In the genomic region with DNA sequence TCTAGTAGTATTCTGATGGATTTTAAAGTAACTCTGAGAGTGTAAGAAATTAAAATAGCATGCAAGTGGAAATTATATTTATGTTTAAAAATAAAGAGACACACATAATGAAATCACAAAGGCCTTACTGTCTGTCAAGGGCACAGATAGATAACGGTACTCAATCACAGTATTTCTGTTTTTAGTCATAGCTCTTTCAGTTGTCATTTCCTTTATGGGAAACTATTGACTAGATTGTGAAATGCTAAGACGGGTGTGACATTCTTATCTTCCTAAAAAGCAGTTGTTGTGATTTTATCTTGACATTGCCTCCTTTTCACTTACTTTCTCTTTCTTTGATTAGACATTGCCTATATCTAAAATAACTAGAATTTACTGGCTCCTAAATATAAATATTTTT, we compare ENCODE assay signal across 18 cellular contexts.
DNase-seq lines count a peak whose midpoint lies in the region; ATAC-seq, FAIRE-seq and TF ChIP-seq lines count a peak whose summit lies in the region.
"Had no signal": no experiment of that assay in that cellular context is flagged by ENCODE, and none has a peak within 500 bp of the region (broad histone marks: within the 10 kb centered on the region; RNA-seq: fewer than 3 reads in every experiment).

No MANE protein-coding gene starts in this region.

- TF ChIP-seq EP300 in GM12878 (IDR thresholded peaks at IDR 0.05; ENCODE audit: borderline replicate concordance in 1 of 2, control insufficient read depth in 1 of 2, low read depth in 2 of 2, low read length in 2 of 2) (no peak), gastroesophageal sphincter (IDR thresholded peaks at IDR 0.05) (no peak)

- H3K36me3 ChIP-seq in GM12878 (ENCODE audit: control insufficient read depth in 2 of 2, insufficient read depth in 2 of 2, low read length in 1 of 2) (no peaks in the 10 kb centered on the region), gastroesophageal sphincter (no peaks in the 10 kb centered on the region)
- H3K36me3 ChIP-seq: BE2C, Peyer's patch, upper lobe of left lung had no signal

- 2% methylated on average over 2 of the region's 2 CpGs for WGBS in GM12878 (ENCODE audit: insufficient coverage, insufficient replicate concordance, low lambda C conversion rate, missing lambda C conversion rate)
- 62 to 77% methylated on average over 2 of the region's 2 CpGs for WGBS in gastroesophageal sphincter (ENCODE audit: low coverage in 1 of 2), 2 donors

- H3K4me2 ChIP-seq in GM12878 (ENCODE audit: control insufficient read depth, insufficient read depth): no peak overlapping the region
- H3K4me2 ChIP-seq: KMS-11 had no signal

- no TSS peak for BruUV-seq in GM12878 (replicated peaks; lab: Mats Ljungman, UMichigan)

- intact Hi-C loops in GM12878 (cut with micrococcal nuclease; ENCODE audit: unreplicated experiment): no loop called here

- TF ChIP-seq POLR2A in GM12878 (IDR thresholded peaks at IDR 0.05; ENCODE audit: low read depth, low read length): no peak
- TF ChIP-seq POLR2A in gastroesophageal sphincter (IDR thresholded peaks at IDR 0.05): no peak

- TF ChIP-seq CTCF in GM12878 (IDR thresholded peaks at IDR 0.05 in 2 of 3, conservative IDR thresholded peaks at IDR 0.05 in 1 of 3; ENCODE audit: control insufficient read depth in 2 of 3, extremely low read depth in 1 of 3, insufficient read depth in 1 of 3, low read depth in 3 of 3, low read length in 3 of 3) (no peak), gastroesophageal sphincter (IDR thresholded peaks at IDR 0.05) (no peak)

- H3K79me2 ChIP-seq in GM12878 (ENCODE audit: control insufficient read depth, insufficient read depth, low read length): no peaks in the 10 kb centered on the region

- SMC1A ChIA-PET in GM12878 (lab: Charles Lee; ENCODE audit: uncharacterized antibody, unreplicated experiment): no interaction called here

- no peak for TF ChIP-seq RAD21 in GM12878 (IDR thresholded peaks at IDR 0.05; ENCODE audit: insufficient read depth, low read depth, low read length)

- H3K27ac ChIP-seq in GM12878 (ENCODE audit: control insufficient read depth, insufficient read depth) (no peak overlapping the region), gastroesophageal sphincter (no peak overlapping the region)
- H3K27ac ChIP-seq: KMS-11, Peyer's patch, upper lobe of left lung had no signal

- H3K4me1 ChIP-seq in GM12878 (ENCODE audit: control insufficient read depth, insufficient read depth, low read length) (no peaks in the 10 kb centered on the region), gastroesophageal sphincter (no peaks in the 10 kb centered on the region)
- H3K4me1 ChIP-seq: BE2C, Peyer's patch, upper lobe of left lung had no signal

- RAD21 ChIA-PET in GM12878 (lab: Charles Lee; ENCODE audit: unreplicated experiment): no interaction called here

- H2AFZ ChIP-seq in GM12878 (ENCODE audit: control insufficient read depth, low read depth, low read length): no peak overlapping the region

- DNase-seq in GM12878 (ENCODE audit: low read depth, low spot score) (no peak), NCI-H1694 treated with DMSO at 0.1 percent for 48 hours (lab: John Stamatoyannopoulos, UW) (no peak), midbrain (lab: John Stamatoyannopoulos, UW) (no peak)
- DNase-seq in stimulated activated CD4-positive, alpha-beta T cell treated with anti-CD3 and anti-CD28 coated beads, Interleukin-1b, Interleukin-23, amount 100 ng/mL, for 48 hours: no peak
- DNase-seq: activated B cell treated with CpG ODN at 0.5 μM for 24 hours, activated gamma-delta T cell treated with Interleukin-2 at 50 U/mL for 16 hours, BE2C, dermis blood vessel endothelial cell, DND-41, natural killer cell, NCI-H1436 treated with DMSO at 0.1 percent for 48 hours, Peyer's patch, upper lobe of left lung had no signal

- H3K4me3 ChIP-seq in GM12878: no peak overlapping the region
- no peak overlapping the region for H3K4me3 ChIP-seq in gastroesophageal sphincter
- H3K4me3 ChIP-seq: Peyer's patch, upper lobe of left lung had no signal

- H3K9ac ChIP-seq in GM12878 (ENCODE audit: control insufficient read depth, insufficient read depth, low read length): no peak overlapping the region
- H3K9ac ChIP-seq: KMS-11 had no signal

- no peaks in the 10 kb centered on the region for H3K27me3 ChIP-seq in GM12878 (replicated peaks in 1 of 2; ENCODE audit: control insufficient read depth in 2 of 2, insufficient read depth in 2 of 2, low read length in 1 of 2)
- H3K27me3 ChIP-seq in gastroesophageal sphincter: no peaks in the 10 kb centered on the region
- H3K27me3 ChIP-seq: BE2C, Peyer's patch, upper lobe of left lung had no signal

- POLR2A ChIA-PET in GM12878 (lab: Charles Lee): no interaction called here

- H3K9me3 ChIP-seq in GM12878 (replicated peaks; ENCODE audit: control insufficient read depth, insufficient read depth, low read length) (no peaks in the 10 kb centered on the region), gastroesophageal sphincter (no peaks in the 10 kb centered on the region)
- H3K9me3 ChIP-seq: BE2C, Peyer's patch, upper lobe of left lung had no signal

- no peak for FAIRE-seq in GM12878 (lab: Jason Lieb, UNC)

- CTCF ChIA-PET in GM12878 (lab: Yijun Ruan, JAX): no interaction called here

- ATAC-seq in GM18511 (IDR thresholded peaks at IDR 0.05; ENCODE audit: unreplicated experiment) (peak; percentile 69), GM21528 (IDR thresholded peaks at IDR 0.05; ENCODE audit: low FRiP score, unreplicated experiment) (peak; percentile 70), HG03039 (IDR thresholded peaks at IDR 0.05; ENCODE audit: unreplicated experiment) (peak; percentile 87), GM12878 (peak; percentile 68), gastroesophageal sphincter (no peak)
- ATAC-seq: natural killer cell had no signal

- in situ Hi-C loops in GM12878 (cut with MboI): no loop called here

- no peaks in the 10 kb centered on the region for H4K20me1 ChIP-seq in GM12878 (ENCODE audit: control insufficient read depth, insufficient read depth)

TF ChIP-seq in GM12878, 131 proteins besides CTCF, POLR2A, EP300 and RAD21 (continues in another document):
- TF ChIP-seq JUNB (IDR thresholded peaks at IDR 0.05) (peak; percentile 80), STAT3 (IDR thresholded peaks at IDR 0.05; ENCODE audit: low read depth, low read length) (no peak), ZNF274 (IDR thresholded peaks at IDR 0.05; ENCODE audit: insufficient read depth, insufficient read length) (no peak), IRF4 (IDR thresholded peaks at IDR 0.05; ENCODE audit: low read depth, low read length) (peak; percentile 24; the same call in 1 of the 2 replicates), MTA3 (IDR thresholded peaks at IDR 0.05; ENCODE audit: borderline replicate concordance, low read length) (no peak)
- TF ChIP-seq, protein P1, sequence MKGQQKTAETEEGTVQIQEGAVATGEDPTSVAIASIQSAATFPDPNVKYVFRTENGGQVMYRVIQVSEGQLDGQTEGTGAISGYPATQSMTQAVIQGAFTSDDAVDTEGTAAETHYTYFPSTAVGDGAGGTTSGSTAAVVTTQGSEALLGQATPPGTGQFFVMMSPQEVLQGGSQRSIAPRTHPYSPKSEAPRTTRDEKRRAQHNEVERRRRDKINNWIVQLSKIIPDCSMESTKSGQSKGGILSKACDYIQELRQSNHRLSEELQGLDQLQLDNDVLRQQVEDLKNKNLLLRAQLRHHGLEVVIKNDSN (IDR thresholded peaks at IDR 0.05; ENCODE audit: borderline replicate concordance, extremely low read length, insufficient read depth, low read depth, low read length): no peak
- TF ChIP-seq, protein P2, sequence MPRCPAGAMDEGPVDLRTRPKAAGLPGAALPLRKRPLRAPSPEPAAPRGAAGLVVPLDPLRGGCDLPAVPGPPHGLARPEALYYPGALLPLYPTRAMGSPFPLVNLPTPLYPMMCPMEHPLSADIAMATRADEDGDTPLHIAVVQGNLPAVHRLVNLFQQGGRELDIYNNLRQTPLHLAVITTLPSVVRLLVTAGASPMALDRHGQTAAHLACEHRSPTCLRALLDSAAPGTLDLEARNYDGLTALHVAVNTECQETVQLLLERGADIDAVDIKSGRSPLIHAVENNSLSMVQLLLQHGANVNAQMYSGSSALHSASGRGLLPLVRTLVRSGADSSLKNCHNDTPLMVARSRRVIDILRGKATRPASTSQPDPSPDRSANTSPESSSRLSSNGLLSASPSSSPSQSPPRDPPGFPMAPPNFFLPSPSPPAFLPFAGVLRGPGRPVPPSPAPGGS (IDR thresholded peaks at IDR 0.05; ENCODE audit: borderline replicate concordance, insufficient read depth, low read depth, low read length, poor library complexity, severe bottlenecking): no peak
- TF ChIP-seq, protein P3, sequence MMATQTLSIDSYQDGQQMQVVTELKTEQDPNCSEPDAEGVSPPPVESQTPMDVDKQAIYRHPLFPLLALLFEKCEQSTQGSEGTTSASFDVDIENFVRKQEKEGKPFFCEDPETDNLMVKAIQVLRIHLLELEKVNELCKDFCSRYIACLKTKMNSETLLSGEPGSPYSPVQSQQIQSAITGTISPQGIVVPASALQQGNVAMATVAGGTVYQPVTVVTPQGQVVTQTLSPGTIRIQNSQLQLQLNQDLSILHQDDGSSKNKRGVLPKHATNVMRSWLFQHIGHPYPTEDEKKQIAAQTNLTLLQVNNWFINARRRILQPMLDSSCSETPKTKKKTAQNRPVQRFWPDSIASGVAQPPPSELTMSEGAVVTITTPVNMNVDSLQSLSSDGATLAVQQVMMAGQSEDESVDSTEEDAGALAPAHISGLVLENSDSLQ (IDR thresholded peaks at IDR 0.05): peak; percentile 44; the same call in 1 of the 2 replicates
- TF ChIP-seq, protein P4, sequence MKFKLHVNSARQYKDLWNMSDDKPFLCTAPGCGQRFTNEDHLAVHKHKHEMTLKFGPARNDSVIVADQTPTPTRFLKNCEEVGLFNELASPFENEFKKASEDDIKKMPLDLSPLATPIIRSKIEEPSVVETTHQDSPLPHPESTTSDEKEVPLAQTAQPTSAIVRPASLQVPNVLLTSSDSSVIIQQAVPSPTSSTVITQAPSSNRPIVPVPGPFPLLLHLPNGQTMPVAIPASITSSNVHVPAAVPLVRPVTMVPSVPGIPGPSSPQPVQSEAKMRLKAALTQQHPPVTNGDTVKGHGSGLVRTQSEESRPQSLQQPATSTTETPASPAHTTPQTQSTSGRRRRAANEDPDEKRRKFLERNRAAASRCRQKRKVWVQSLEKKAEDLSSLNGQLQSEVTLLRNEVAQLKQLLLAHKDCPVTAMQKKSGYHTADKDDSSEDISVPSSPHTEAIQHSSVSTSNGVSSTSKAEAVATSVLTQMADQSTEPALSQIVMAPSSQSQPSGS (IDR thresholded peaks at IDR 0.05; ENCODE audit: low read length): 0 out of 2 replicates have a peak, but pooled peaks have one; percentile 30
- TF ChIP-seq, protein P5, sequence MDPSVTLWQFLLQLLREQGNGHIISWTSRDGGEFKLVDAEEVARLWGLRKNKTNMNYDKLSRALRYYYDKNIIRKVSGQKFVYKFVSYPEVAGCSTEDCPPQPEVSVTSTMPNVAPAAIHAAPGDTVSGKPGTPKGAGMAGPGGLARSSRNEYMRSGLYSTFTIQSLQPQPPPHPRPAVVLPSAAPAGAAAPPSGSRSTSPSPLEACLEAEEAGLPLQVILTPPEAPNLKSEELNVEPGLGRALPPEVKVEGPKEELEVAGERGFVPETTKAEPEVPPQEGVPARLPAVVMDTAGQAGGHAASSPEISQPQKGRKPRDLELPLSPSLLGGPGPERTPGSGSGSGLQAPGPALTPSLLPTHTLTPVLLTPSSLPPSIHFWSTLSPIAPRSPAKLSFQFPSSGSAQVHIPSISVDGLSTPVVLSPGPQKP (IDR thresholded peaks at IDR 0.05; ENCODE audit: low read depth, low read length): no peak
